16 cellular contexts compared by ENCODE assay signal in genomic region chr6:44038543-44039065, GRCh38.
DNase-seq lines count a peak whose midpoint lies in the region; ATAC-seq and TF ChIP-seq lines count a peak whose summit lies in the region.
"Had no signal": no experiment of that assay in that cellular context is flagged by ENCODE, and none has a peak within 500 bp of the region (broad histone marks: within the 10 kb centered on the region; RNA-seq: fewer than 3 reads in every experiment).

No MANE protein-coding gene starts in this region.

- no peak overlapping the region for H2BK5ac ChIP-seq in H9 (ENCODE audit: insufficient read length, low read length)

- H2AK5ac ChIP-seq in H9 (ENCODE audit: insufficient read length, low read length), result no peak overlapping the region

- H3K9me3 ChIP-seq in H9 (ENCODE audit: control insufficient read depth, low read depth, low read length) (no peaks in the 10 kb centered on the region), RWPE2 (ENCODE audit: severe bottlenecking) (no peaks in the 10 kb centered on the region), endodermal cell (ENCODE audit: control insufficient read depth, low read length) (no peaks in the 10 kb centered on the region), sigmoid colon (no peaks in the 10 kb centered on the region), right cardiac atrium (ENCODE audit: control insufficient read depth, low read length) (no peaks in the 10 kb centered on the region)
- H3K9me3 ChIP-seq: Caco-2, Peyer's patch had no signal

- H3K4me1 Mint-ChIP-seq in H9 (peaks cover 44 to 51% of the 10 kb centered on the region in 2 experiments), endodermal cell (peaks cover 36% of the 10 kb centered on the region)

- no peak overlapping the region for H2BK120ac ChIP-seq in H9 (ENCODE audit: low read depth, low read length, poor library complexity, severe bottlenecking)

- H3K27ac Mint-ChIP-seq in H9, result peak overlapping the region; percentile 1 to 68 (median 24); a peak in 2 of 7 replicates
- no peak overlapping the region for H3K27ac Mint-ChIP-seq in endodermal cell

- H4K8ac ChIP-seq in H9 (replicated peaks; ENCODE audit: insufficient read length, low read depth, low read length), result no peak overlapping the region

- H3K9me3 Mint-ChIP-seq in H9, result no peaks in the 10 kb centered on the region; a peak in 1 of 5 replicates
- H3K9me3 Mint-ChIP-seq in endodermal cell, result no peaks in the 10 kb centered on the region

- no peaks in the 10 kb centered on the region for H3K27me3 Mint-ChIP-seq in H9 (ENCODE audit: low read depth)
- no peaks in the 10 kb centered on the region for H3K27me3 Mint-ChIP-seq in endodermal cell (ENCODE audit: insufficient read depth)

- H2BK12ac ChIP-seq in H9 (ENCODE audit: insufficient read length, low read depth, low read length), result no peak overlapping the region

- H4K91ac ChIP-seq in H9 (ENCODE audit: insufficient read length, low read depth, low read length), result no peak overlapping the region

- H3K4me3 Mint-ChIP-seq in H9 (no peak overlapping the region), endodermal cell (no peak overlapping the region)

- no peak overlapping the region for H3K4me2 ChIP-seq in H9 (ENCODE audit: insufficient read depth, insufficient read length, low read length)

- no peaks in the 10 kb centered on the region for H3K79me1 ChIP-seq in H9 (ENCODE audit: insufficient read depth, low read depth, low read length, poor library complexity, severe bottlenecking)

- no peak overlapping the region for H3K4me3 ChIP-seq in RWPE2 (ENCODE audit: severe bottlenecking)
- H3K4me3 ChIP-seq in endodermal cell (ENCODE audit: low read length), result no peak overlapping the region
- H3K4me3 ChIP-seq in sigmoid colon, result no peak overlapping the region
- no peak overlapping the region for H3K4me3 ChIP-seq in right cardiac atrium (ENCODE audit: low read length)
- H3K4me3 ChIP-seq: Peyer's patch had no signal

- H3K36me3 Mint-ChIP-seq in H9 (ENCODE audit: insufficient read depth in 1 of 3, low read depth in 3 of 3) (no peaks in the 10 kb centered on the region), endodermal cell (ENCODE audit: low read depth) (no peaks in the 10 kb centered on the region)

- no peak for TF ChIP-seq EP300 in sigmoid colon (IDR thresholded peaks at IDR 0.05)

- no peak overlapping the region for H3K23ac ChIP-seq in H9 (ENCODE audit: insufficient read length, low read depth, low read length)

- no peaks in the 10 kb centered on the region for H3K23me2 ChIP-seq in H9 (ENCODE audit: insufficient read length, low read depth, low read length, poor library complexity, severe bottlenecking)

- TF ChIP-seq POLR2A in sigmoid colon (IDR thresholded peaks at IDR 0.05), result no peak

- no peak overlapping the region for H3K18ac ChIP-seq in H9 (ENCODE audit: insufficient read length, low read depth, low read length)

- no peak for TF ChIP-seq CTCF in H9 (conservative IDR thresholded peaks at IDR 0.05)
- no peak for TF ChIP-seq CTCF in RWPE2 (IDR thresholded peaks at IDR 0.05; ENCODE audit: poor library complexity, severe bottlenecking)
- no peak for TF ChIP-seq CTCF in endodermal cell (conservative IDR thresholded peaks at IDR 0.05)
- no peak for TF ChIP-seq CTCF in sigmoid colon (IDR thresholded peaks at IDR 0.05)

- peaks cover 10% of the 10 kb centered on the region; the same call in 1 of the 2 replicates for H3K4me1 ChIP-seq in H9 (ENCODE audit: insufficient read depth, low read length)
- H3K4me1 ChIP-seq in RWPE2 (ENCODE audit: insufficient read depth, poor library complexity, severe bottlenecking), result peaks cover 66% of the 10 kb centered on the region
- peaks cover 10% of the 10 kb centered on the region for H3K4me1 ChIP-seq in endodermal cell (ENCODE audit: control insufficient read depth, insufficient read depth, low read length)
- H3K4me1 ChIP-seq in sigmoid colon, result peaks cover 0 to 36% (median 30%) of the 10 kb centered on the region in 4 donors
- peaks cover 7% of the 10 kb centered on the region for H3K4me1 ChIP-seq in right cardiac atrium (ENCODE audit: control insufficient read depth, insufficient read depth, low read length)

- no peaks in the 10 kb centered on the region for H3K79me2 ChIP-seq in H9 (ENCODE audit: insufficient read depth, low read length)

- no peak overlapping the region for H3K27ac ChIP-seq in H9 (ENCODE audit: insufficient read length, low read depth, low read length)
- H3K27ac ChIP-seq in RWPE2 (ENCODE audit: poor library complexity, severe bottlenecking), result peak overlapping the region; percentile 99
- no peak overlapping the region for H3K27ac ChIP-seq in endodermal cell (ENCODE audit: low read depth, low read length)
- H3K27ac ChIP-seq in sigmoid colon, result no peak overlapping the region
- no peak overlapping the region for H3K27ac ChIP-seq in right cardiac atrium (ENCODE audit: low read length)
- H3K27ac ChIP-seq: Peyer's patch had no signal

- DNase-seq in H9 (no peak), RWPE2 (ENCODE audit: low spot score) (no peak), endodermal cell (peak; percentile 25), sigmoid colon (peak; percentile 49), EL (no peak), right cardiac atrium (no peak), GM19240 (ENCODE audit: insufficient read length, low spot score) (no peak)
- DNase-seq: AML-193, GDM1, Karpas-422, NCI-H1930, NCI-H2171 treated with DMSO at 0.1 percent for 48 hours, NCI-H82, SIG-M5 had no signal

- H4K5ac ChIP-seq in H9 (ENCODE audit: insufficient read length, low read depth, low read length), result no peak overlapping the region

- no peak for ATAC-seq in RWPE2 (ENCODE audit: low read depth)
- no peak for ATAC-seq in right cardiac atrium

- no peak overlapping the region for H2BK20ac ChIP-seq in H9 (ENCODE audit: low read depth, low read length, poor library complexity, severe bottlenecking)

- no peak overlapping the region for H3K14ac ChIP-seq in H9 (ENCODE audit: insufficient read depth, low read length)

- H3T11ph ChIP-seq in H9 (ENCODE audit: low read length), result no peak overlapping the region

- WGBS in H9 (ENCODE audit: extremely low coverage, insufficient read length, low lambda C conversion rate), result no CpG with 5 or more reads among the region's 4 CpGs
- 84 to 88% methylated on average over 2 to 4 of the region's 4 CpGs for WGBS in endodermal cell (ENCODE audit: insufficient coverage in 1 of 2, insufficient read length in 1 of 2), 2 experiments
- 85 to 90% methylated on average over 4 of the region's 4 CpGs for WGBS in sigmoid colon, 2 donors
- WGBS in right cardiac atrium, result 86% methylated on average over 4 of the region's 4 CpGs

- intact Hi-C loops in sigmoid colon (cut with DNase I), result no loop called here
- intact Hi-C loops in right cardiac atrium (cut with DNase I), result no loop called here

- H3K27me3 ChIP-seq in H9 (ENCODE audit: insufficient read depth, low read length), result no peaks in the 10 kb centered on the region
- no peaks in the 10 kb centered on the region for H3K27me3 ChIP-seq in RWPE2 (ENCODE audit: insufficient read depth, poor library complexity, severe bottlenecking)
- H3K27me3 ChIP-seq in endodermal cell (ENCODE audit: control insufficient read depth, insufficient read depth, low read length, poor library complexity, severe bottlenecking), result no peaks in the 10 kb centered on the region
- H3K27me3 ChIP-seq in sigmoid colon, result no peaks in the 10 kb centered on the region
- H3K27me3 ChIP-seq in right cardiac atrium (ENCODE audit: control insufficient read depth, insufficient read depth), result no peaks in the 10 kb centered on the region
- H3K27me3 ChIP-seq: Peyer's patch had no signal

- no peak overlapping the region for H2BK15ac ChIP-seq in H9 (ENCODE audit: low read depth, low read length)

- H3K9ac ChIP-seq in H9 (ENCODE audit: extremely low read depth, insufficient read length, low read length) (no peak overlapping the region), endodermal cell (ENCODE audit: extremely low read depth, low read length, poor library complexity, severe bottlenecking) (no peak overlapping the region)

- no peak overlapping the region for H3K56ac ChIP-seq in H9 (ENCODE audit: insufficient read length, low read depth, low read length)

- H3K4ac ChIP-seq in H9 (ENCODE audit: low read depth, low read length), result no peak overlapping the region

- H4K20me1 ChIP-seq in H9 (ENCODE audit: control insufficient read depth, insufficient read depth, insufficient read length), result no peaks in the 10 kb centered on the region

- no peaks in the 10 kb centered on the region for H3K36me3 ChIP-seq in RWPE2 (ENCODE audit: low read depth)
- H3K36me3 ChIP-seq in endodermal cell (ENCODE audit: control insufficient read depth, insufficient read depth, low read length), result no peaks in the 10 kb centered on the region
- no peaks in the 10 kb centered on the region for H3K36me3 ChIP-seq in sigmoid colon
- H3K36me3 ChIP-seq: Peyer's patch had no signal

- no peak overlapping the region for H2AFZ ChIP-seq in H9 (ENCODE audit: low read length)

Comparison
In these comparisons a context has a peak if more than half of its experiments do, and no peak if none do; other contexts are left out.
1. DNase-seq: peak in endodermal cell (single experiment) and sigmoid colon (single experiment); none in H9 (single experiment), RWPE2 (single experiment), EL (single experiment), right cardiac atrium (0 of 3) and GM19240 (single experiment).